11 cellular contexts compared by ENCODE assay signal in genomic region chr9:99172129-99173091, GRCh38. TPM values are rescaled to one million over a fixed set of nuclear protein-coding genes. Genes with fewer than 3 reads are reported as not detected.
A peak's percentile ranks its signal among the peaks of the same experiment; 100 is the strongest.
DNase-seq lines count a peak whose midpoint lies in the region; ATAC-seq and TF ChIP-seq lines count a peak whose summit lies in the region.
"Had no signal": no experiment of that assay in that cellular context is flagged by ENCODE, and none has a peak within 500 bp of the region (broad histone marks: within the 10 kb centered on the region; RNA-seq: fewer than 3 reads in every experiment).

No MANE protein-coding gene starts in this region.

- H3K9me3 Mint-ChIP-seq in effector memory CD8-positive, alpha-beta T cell = no peaks in the 10 kb centered on the region
- H3K9me3 Mint-ChIP-seq: central memory CD8-positive, alpha-beta T cell had no signal

- H3K27me3 Mint-ChIP-seq in effector memory CD8-positive, alpha-beta T cell = peaks cover 11 to 45% of the 10 kb centered on the region in 2 donors

- H3K4me1 Mint-ChIP-seq in effector memory CD8-positive, alpha-beta T cell (ENCODE audit: low read depth in 2 of 2) = peaks cover 0 to 4% of the 10 kb centered on the region in 2 donors

- ATAC-seq in mucosa of descending colon (peak; percentile 30), GM21390 (IDR thresholded peaks at IDR 0.05; ENCODE audit: unreplicated experiment) (no peak), GM21447 (IDR thresholded peaks at IDR 0.05; ENCODE audit: unreplicated experiment) (no peak)
- no peak for ATAC-seq in effector memory CD8-positive, alpha-beta T cell (replicated peaks)

- H3K9me3 ChIP-seq in mucosa of descending colon = no peaks in the 10 kb centered on the region

- H3K4me3 Mint-ChIP-seq in effector memory CD8-positive, alpha-beta T cell = no peak overlapping the region
- H3K4me3 Mint-ChIP-seq: central memory CD8-positive, alpha-beta T cell had no signal

- H3K4me3 ChIP-seq in mucosa of descending colon = no peak overlapping the region
- H3K4me3 ChIP-seq: BLaER1 treated with 17β-estradiol and CSF1 and Interleukin-3, amounts not matched to agents 10 nM and 100 nM had no signal

- no peaks in the 10 kb centered on the region for H3K36me3 ChIP-seq in mucosa of descending colon (ENCODE audit: low read depth)
- H3K36me3 ChIP-seq: BLaER1 treated with 17β-estradiol and CSF1 and Interleukin-3, amounts not matched to agents 10 nM and 100 nM had no signal

- no peak for TF ChIP-seq CTCF in mucosa of descending colon (IDR thresholded peaks at IDR 0.05)

- intact Hi-C loops in mucosa of descending colon (cut with DNase I, micrococcal nuclease) = no loop called here

- DNase-seq in DMS53 treated with DMSO at 0.1 percent for 48 hours (lab: John Stamatoyannopoulos, UW; ENCODE audit: unreplicated experiment) = peak; percentile 71
- DNase-seq in NCI-H128 (lab: John Stamatoyannopoulos, UW; ENCODE audit: unreplicated experiment) = peak; percentile 9
- DNase-seq in NCI-H82 (lab: John Stamatoyannopoulos, UW) = peak; percentile 99
- DNase-seq in mucosa of descending colon = peak in 1 of 3 donors; percentile 26
- no peak for DNase-seq in effector memory CD8-positive, alpha-beta T cell
- no peak for DNase-seq in GDM1 (lab: John Stamatoyannopoulos, UW)
- DNase-seq: midbrain had no signal

- no peaks in the 10 kb centered on the region for H3K36me3 Mint-ChIP-seq in effector memory CD8-positive, alpha-beta T cell (ENCODE audit: insufficient read depth)

- no peaks in the 10 kb centered on the region for H3K4me1 ChIP-seq in mucosa of descending colon (ENCODE audit: low read depth)

- H3K27ac Mint-ChIP-seq in effector memory CD8-positive, alpha-beta T cell = no peak overlapping the region

RNA-seq across cellular contexts. Expression of gene ALG2, which starts 49.3 kb away (rescaled TPM):
- total RNA-seq in mucosa of descending colon = 10 to 100 TPM; 27.0 to 30.5 (median 30.0) TPM

RNA-seq across cellular contexts. Expression of gene SEC61B, which starts 49.7 kb away (rescaled TPM):
- total RNA-seq in mucosa of descending colon = 100 to 1,000 TPM in 1 of 3 donors, 10 to 100 TPM in 2; 81.5 to 122 (median 81.7) TPM

Comparison
In these comparisons a context has a peak if more than half of its experiments do, and no peak if none do; other contexts are left out.
1. DNase-seq: peak in DMS53 treated with DMSO at 0.1 percent for 48 hours (single experiment), NCI-H128 (single experiment) and NCI-H82 (single experiment); none in effector memory CD8-positive, alpha-beta T cell (0 of 3) and GDM1 (single experiment).